9 cellular contexts compared by ENCODE assay signal in the genomic region with DNA sequence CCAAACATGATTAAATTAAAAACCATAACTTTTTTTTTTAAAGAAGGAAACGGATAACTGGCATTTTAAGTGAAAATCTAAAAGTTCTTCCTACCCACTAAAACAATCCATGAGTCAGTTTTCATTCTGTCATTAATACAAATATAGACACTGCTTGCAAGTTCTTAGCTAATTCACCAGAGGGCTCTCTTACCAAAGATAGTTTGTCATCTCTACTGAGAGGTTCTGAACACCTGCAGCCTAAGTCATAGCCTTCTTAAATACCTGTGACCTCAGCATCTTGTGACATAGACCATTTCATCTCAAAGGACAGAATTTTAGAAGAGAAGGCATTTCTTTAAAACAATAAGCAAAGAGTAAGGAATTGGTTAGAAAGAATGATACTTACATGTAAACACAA.
DNase-seq lines count a peak whose midpoint lies in the region; ATAC-seq and TF ChIP-seq lines count a peak whose summit lies in the region.
"Had no signal": no experiment of that assay in that cellular context is flagged by ENCODE, and none has a peak within 500 bp of the region (broad histone marks: within the 10 kb centered on the region; RNA-seq: fewer than 3 reads in every experiment).

No MANE protein-coding gene starts in this region.

- no peaks in the 10 kb centered on the region for H3F3A ChIP-seq in PC-3 (ENCODE audit: low read length, unreplicated experiment)

- H4K20me1 ChIP-seq in PC-3 (ENCODE audit: low read length) = no peaks in the 10 kb centered on the region

- no peaks in the 10 kb centered on the region for H3K9me2 ChIP-seq in PC-3 (replicated peaks; ENCODE audit: low read length)

- no peaks in the 10 kb centered on the region for H3K36me3 ChIP-seq in PC-3 (ENCODE audit: low read depth, low read length)

- DNase-seq in AG08395 (ENCODE audit: low spot score) (peak; percentile 37), PC-3 (peak; percentile 61), fibroblast of the conjunctiva (ENCODE audit: low read depth) (peak; percentile 4), T-helper 1 cell (no peak)
- no peak for DNase-seq in stimulated activated CD4-positive, alpha-beta T cell treated with anti-CD3 and anti-CD28 coated beads, Interleukin-4, amount 100 ng/mL, for 4 hours

- H3K27ac ChIP-seq in PC-3 (ENCODE audit: low read length) = no peak overlapping the region
- H3K27ac ChIP-seq: SK-N-MC had no signal

- CTCF ChIA-PET in PC-3 (lab: Charles Lee) = interaction anchor here (0.6 kb wide), 2 partner anchors 192 to 961 kb away, joined by 3 to 4 read pairs; a partner anchor contains a TSS

- H3K79me2 ChIP-seq in PC-3 (ENCODE audit: low read length) = no peaks in the 10 kb centered on the region

- no peak overlapping the region for H3K4me2 ChIP-seq in PC-3 (ENCODE audit: low read length)

- H3K9me3 ChIP-seq in PC-3 (ENCODE audit: low read length) = no peaks in the 10 kb centered on the region

- no peaks in the 10 kb centered on the region for H3K4me1 ChIP-seq in PC-3 (ENCODE audit: insufficient read depth, low read length)

- no peak overlapping the region for H2AFZ ChIP-seq in PC-3 (ENCODE audit: low read length)

- POLR2A ChIA-PET in PC-3 (lab: Charles Lee; ENCODE audit: unreplicated experiment) = no interaction called here

- TF ChIP-seq CTCF in PC-3 (conservative IDR thresholded peaks at IDR 0.05; ENCODE audit: low read depth, low read length) = peak; percentile 65

- intact Hi-C loops in PC-3 (cut with micrococcal nuclease) = loop anchor here (1.0 to 10.0 kb wide), 4 partner anchors 192 to 809 kb away; a partner anchor contains a TSS

- peak; percentile 53 for ATAC-seq in GM19351 (IDR thresholded peaks at IDR 0.05; ENCODE audit: unreplicated experiment)
- ATAC-seq in PC-3 = peak; percentile 81
- no peak for ATAC-seq in HG03025 (IDR thresholded peaks at IDR 0.05; ENCODE audit: low FRiP score, unreplicated experiment)
- ATAC-seq in HG03565 (IDR thresholded peaks at IDR 0.05; ENCODE audit: unreplicated experiment) = no peak

- H3K9ac ChIP-seq in PC-3 (ENCODE audit: low read length) = no peak overlapping the region

- H3K27me3 ChIP-seq in PC-3 (ENCODE audit: low read length) = no peaks in the 10 kb centered on the region

- no peak overlapping the region for H3K4me3 ChIP-seq in PC-3 (ENCODE audit: low read length)
- H3K4me3 ChIP-seq: SK-N-MC had no signal

- BruUV-seq in PC-3 (replicated peaks; lab: Mats Ljungman, UMichigan) = no TSS peak

Comparison
In these comparisons a context has a peak if more than half of its experiments do, and no peak if none do; other contexts are left out.
1. DNase-seq: peak in AG08395 (single experiment), PC-3 (single experiment) and fibroblast of the conjunctiva (single experiment); none in T-helper 1 cell (0 of 5) and stimulated activated CD4-positive, alpha-beta T cell treated with anti-CD3 and anti-CD28 coated beads, Interleukin-4, amount 100 ng/mL, for 4 hours (0 of 2).
2. ATAC-seq: peak in GM19351 (single experiment) and PC-3 (single experiment); none in HG03025 (single experiment) and HG03565 (single experiment).